ENCODE assay signal across 18 cellular contexts in the genomic region with DNA sequence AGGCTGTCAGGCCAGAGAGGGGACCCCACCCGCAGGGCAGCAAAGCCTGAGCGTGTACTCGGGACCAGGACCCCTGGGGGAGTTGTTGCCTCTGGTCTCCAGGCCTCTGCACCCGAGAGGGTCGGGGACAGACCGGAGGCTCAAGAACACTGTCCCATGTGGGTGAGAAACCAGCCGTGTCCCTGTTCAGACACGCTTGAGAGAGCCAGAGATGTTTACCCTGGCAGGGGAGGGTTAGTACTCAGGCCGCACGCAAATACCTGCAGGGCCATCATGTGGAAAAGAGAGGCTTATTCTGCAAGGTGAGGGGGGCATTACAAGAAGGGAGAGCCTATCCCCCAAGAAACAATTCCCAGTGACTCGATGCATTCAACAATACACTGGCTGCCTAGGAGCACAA.
"Had no signal": no experiment of that assay in that cellular context is flagged by ENCODE, and none has a peak within 500 bp of the region (broad histone marks: within the 10 kb centered on the region; RNA-seq: fewer than 3 reads in every experiment).

No MANE protein-coding gene starts in this region.

- H3K4me2 ChIP-seq: smooth muscle cell had no signal

- H3K4me3 ChIP-seq: ascending aorta, heart left ventricle, left ventricle myocardium inferior, mucosa of descending colon, right lobe of liver, smooth muscle cell, suprapubic skin, uterus had no signal

- FAIRE-seq: frontal cortex had no signal

- H3K36me3 ChIP-seq: heart left ventricle, left ventricle myocardium inferior, right lobe of liver, suprapubic skin, uterus had no signal

- DNase-seq: activated CD4-positive, alpha-beta T cell treated with anti-CD3 and anti-CD28 coated beads, Interleukin-2, amount 50 U/mL, for 4 hours; activated naive CD4-positive, alpha-beta T cell treated with Interleukin-2 at 50 U/mL for 16 hours; activated naive CD8-positive, alpha-beta T cell treated with anti-CD3 and anti-CD28 coated beads, Interleukin-2, amount 50 U/mL, for 24 hours; activated T-cell treated with anti-CD3 and anti-CD28 coated beads for 4 hours; dermis blood vessel endothelial cell; effector memory CD8-positive, alpha-beta T cell; heart left ventricle; left ventricle myocardium inferior; mucosa of descending colon; naive thymus-derived CD4-positive, alpha-beta T cell; occipital lobe; right lobe of liver; uterus had no signal

- H3K4me1 ChIP-seq: left ventricle myocardium inferior, right lobe of liver, suprapubic skin, uterus had no signal

- H3K27me3 ChIP-seq: ascending aorta, heart left ventricle, right lobe of liver, uterus had no signal

- H3K9me3 ChIP-seq: ascending aorta, heart left ventricle, left ventricle myocardium inferior, mucosa of descending colon, right lobe of liver, suprapubic skin, uterus had no signal

- ATAC-seq: activated CD4-positive, CD25-positive, alpha-beta regulatory T cell treated with anti-CD3 and anti-CD28 coated beads, Interleukin-2, amount 50 U/mL, for 24 hours; activated naive CD8-positive, alpha-beta T cell treated with anti-CD3 and anti-CD28 coated beads, Interleukin-2, amount 50 U/mL, for 24 hours; effector memory CD8-positive, alpha-beta T cell; heart left ventricle; mucosa of descending colon; naive thymus-derived CD4-positive, alpha-beta T cell; right lobe of liver had no signal

- H3K27ac ChIP-seq: heart left ventricle, left ventricle myocardium inferior, right lobe of liver, suprapubic skin, uterus had no signal
